In genomic region chr1:190320952-190321351, GRCh38 we compare ENCODE assay signal across 9 cellular contexts.
DNase-seq lines count a peak whose midpoint lies in the region; ATAC-seq and TF ChIP-seq lines count a peak whose summit lies in the region.
"Had no signal": no experiment of that assay in that cellular context is flagged by ENCODE, and none has a peak within 500 bp of the region (broad histone marks: within the 10 kb centered on the region; RNA-seq: fewer than 3 reads in every experiment).

No MANE protein-coding gene starts in this region.

- H3K4me1 Mint-ChIP-seq in brain (no peaks in the 10 kb centered on the region), neural crest cell (no peaks in the 10 kb centered on the region)
- no peaks in the 10 kb centered on the region for H3K4me1 Mint-ChIP-seq in activated CD8-positive, alpha-beta T cell treated with anti-CD3 and anti-CD28 coated beads, Interleukin-2, amount 10 ng/mL, durations not matched to agents 7 days and 5 days (ENCODE audit: low read depth)

- CTCF ChIA-PET in activated CD8-positive, alpha-beta T cell treated with anti-CD3 and anti-CD28 coated beads, Interleukin-2, amount 10 ng/mL, durations not matched to agents 7 days and 5 days (lab: Charles Lee), result interaction anchor here (1.1 kb wide), 1 partner anchor 14 kb away, joined by 3 read pairs; no protein-coding TSS in a partner anchor

- H3K4me3 Mint-ChIP-seq in brain (no peak overlapping the region), neural crest cell (no peak overlapping the region)
- H3K4me3 Mint-ChIP-seq in activated CD8-positive, alpha-beta T cell treated with anti-CD3 and anti-CD28 coated beads, Interleukin-2, amount 10 ng/mL, durations not matched to agents 7 days and 5 days, result no peak overlapping the region
- H3K4me3 Mint-ChIP-seq: effector memory CD8-positive, alpha-beta T cell had no signal

- TF ChIP-seq POLR2A in Peyer's patch (IDR thresholded peaks at IDR 0.05), result no peak

- H3K4me3 ChIP-seq in Peyer's patch, result no peak overlapping the region

- POLR2A ChIA-PET in activated CD8-positive, alpha-beta T cell treated with anti-CD3 and anti-CD28 coated beads, Interleukin-2, amount 10 ng/mL, durations not matched to agents 7 days and 5 days (lab: Charles Lee), result no interaction called here

- in situ Hi-C loops in GM13977 (cut with MboI; ENCODE audit: low pct_unique_long_range_greater_than_20kb, low sequenced_read_pairs, unreplicated experiment), result no loop called here

- DNase-seq in GM13977 (ENCODE audit: low spot score) (no peak), NCI-H524 treated with DMSO at 0.1 percent for 48 hours (lab: John Stamatoyannopoulos, UW) (peak; percentile 13), neural crest cell (ENCODE audit: low read depth, low spot score) (no peak), Peyer's patch (no peak)
- DNase-seq in activated CD8-positive, alpha-beta T cell treated with anti-CD3 and anti-CD28 coated beads, Interleukin-2, amount 10 ng/mL, durations not matched to agents 7 days and 5 days, result no peak
- DNase-seq: effector memory CD8-positive, alpha-beta T cell had no signal

- no peak overlapping the region for H3K27ac ChIP-seq in Peyer's patch

- H3K27me3 Mint-ChIP-seq in brain (peaks cover 3% of the 10 kb centered on the region), neural crest cell (ENCODE audit: low read depth) (no peaks in the 10 kb centered on the region)
- no peaks in the 10 kb centered on the region for H3K27me3 Mint-ChIP-seq in activated CD8-positive, alpha-beta T cell treated with anti-CD3 and anti-CD28 coated beads, Interleukin-2, amount 10 ng/mL, durations not matched to agents 7 days and 5 days (ENCODE audit: low read depth)
- H3K27me3 Mint-ChIP-seq: effector memory CD8-positive, alpha-beta T cell had no signal

- peak; percentile 20 for TF ChIP-seq CTCF in GM13977 (IDR thresholded peaks at IDR 0.05; ENCODE audit: extremely low read depth, insufficient read depth, missing control alignments)
- TF ChIP-seq CTCF in brain (conservative IDR thresholded peaks at IDR 0.05), result peak; percentile 54 to 69
- TF ChIP-seq CTCF in neural crest cell (conservative IDR thresholded peaks at IDR 0.05), result peak; percentile 64
- TF ChIP-seq CTCF in Peyer's patch (IDR thresholded peaks at IDR 0.05), result peak in 1 of 6 experiments; percentile 16

- H3K36me3 Mint-ChIP-seq in brain (no peaks in the 10 kb centered on the region), neural crest cell (ENCODE audit: low read depth) (no peaks in the 10 kb centered on the region)
- no peaks in the 10 kb centered on the region for H3K36me3 Mint-ChIP-seq in activated CD8-positive, alpha-beta T cell treated with anti-CD3 and anti-CD28 coated beads, Interleukin-2, amount 10 ng/mL, durations not matched to agents 7 days and 5 days (ENCODE audit: low read depth)

- H3K9me3 ChIP-seq in Peyer's patch, result no peaks in the 10 kb centered on the region

- H3K9me3 Mint-ChIP-seq in brain, result no peaks in the 10 kb centered on the region
- H3K9me3 Mint-ChIP-seq in neural crest cell, result no peaks in the 10 kb centered on the region
- H3K9me3 Mint-ChIP-seq in activated CD8-positive, alpha-beta T cell treated with anti-CD3 and anti-CD28 coated beads, Interleukin-2, amount 10 ng/mL, durations not matched to agents 7 days and 5 days (ENCODE audit: insufficient read depth), result no peaks in the 10 kb centered on the region
- H3K9me3 Mint-ChIP-seq: effector memory CD8-positive, alpha-beta T cell had no signal

- H3K36me3 ChIP-seq in Peyer's patch, result no peaks in the 10 kb centered on the region

- H3K27me3 ChIP-seq in Peyer's patch, result no peaks in the 10 kb centered on the region

- no peaks in the 10 kb centered on the region for H3K4me1 ChIP-seq in Peyer's patch

- H3K27ac Mint-ChIP-seq in brain (no peak overlapping the region), neural crest cell (ENCODE audit: unreplicated experiment) (no peak overlapping the region)
- H3K27ac Mint-ChIP-seq in activated CD8-positive, alpha-beta T cell treated with anti-CD3 and anti-CD28 coated beads, Interleukin-2, amount 10 ng/mL, durations not matched to agents 7 days and 5 days, result no peak overlapping the region
- H3K27ac Mint-ChIP-seq: effector memory CD8-positive, alpha-beta T cell had no signal

- ATAC-seq in activated CD8-positive, alpha-beta T cell treated with anti-CD3 and anti-CD28 coated beads, Interleukin-2, amount 10 ng/mL, durations not matched to agents 7 days and 5 days, result no peak
- no peak for ATAC-seq in GM21390 (IDR thresholded peaks at IDR 0.05; ENCODE audit: unreplicated experiment)
- ATAC-seq in GM18519 (IDR thresholded peaks at IDR 0.05; ENCODE audit: low FRiP score, unreplicated experiment), result no peak
- ATAC-seq: effector memory CD8-positive, alpha-beta T cell had no signal
